Comparison of ENCODE assay signal across 14 cellular contexts in the genomic region with DNA sequence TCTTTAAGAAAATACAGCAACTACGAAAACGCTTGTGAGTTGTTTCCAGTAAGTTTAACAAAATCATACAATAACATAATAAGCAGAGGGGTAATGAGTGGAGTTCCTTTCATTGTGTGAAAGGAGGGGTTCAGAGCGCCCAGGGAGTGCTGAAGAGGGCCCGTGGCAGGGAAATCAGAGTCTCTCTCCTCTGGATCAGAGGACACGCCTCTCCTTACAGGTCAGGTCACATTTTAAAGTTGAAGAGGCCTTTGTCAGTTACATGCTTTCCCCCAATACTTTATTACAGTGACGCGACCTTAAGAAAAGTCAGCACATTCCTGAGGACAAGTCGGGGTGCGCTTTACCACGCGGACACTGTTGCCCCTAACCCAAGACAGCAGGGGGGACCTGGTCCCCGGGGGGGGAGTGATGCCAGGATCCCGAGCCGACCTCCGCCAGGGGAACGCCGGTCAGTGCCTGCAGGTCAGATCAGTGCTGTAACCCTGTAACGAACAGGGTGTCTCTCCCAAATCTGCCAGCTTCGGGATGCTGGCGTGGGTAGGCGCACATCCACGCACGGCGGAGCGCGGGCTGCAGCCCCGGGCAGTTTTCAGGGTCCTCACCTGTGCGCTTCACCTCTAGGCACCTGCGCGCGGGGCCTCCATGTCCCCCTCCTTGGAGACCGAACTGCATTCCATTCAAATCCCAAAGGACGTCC. TPM values are rescaled to one million over a fixed set of nuclear protein-coding genes. Genes with fewer than 3 reads are reported as not detected.
DNase-seq lines count a peak whose midpoint lies in the region; ATAC-seq, FAIRE-seq and TF ChIP-seq lines count a peak whose summit lies in the region.
"Had no signal": no experiment of that assay in that cellular context is flagged by ENCODE, and none has a peak within 500 bp of the region (broad histone marks: within the 10 kb centered on the region; RNA-seq: fewer than 3 reads in every experiment).

No MANE protein-coding gene starts in this region.

- in situ Hi-C loops in G401 (cut with HindIII; ENCODE audit: low sequenced_read_pairs) = no loop called here

- H3K27ac ChIP-seq in colonic mucosa (no peak overlapping the region), kidney (ENCODE audit: low read depth in 2 of 2, low read length in 2 of 2) (peak overlapping the region; percentile 11 to 53), pancreas (peak overlapping the region in 3 of 4 donors; percentile 67 to 74 (median 72))

- H3K36me3 Mint-ChIP-seq in Caco-2 (ENCODE audit: insufficient read depth, unreplicated experiment) = no peaks in the 10 kb centered on the region

- H3K4me1 ChIP-seq in Caco-2 (peaks cover 37% of the 10 kb centered on the region), colonic mucosa (no peaks in the 10 kb centered on the region), kidney (ENCODE audit: control insufficient read depth in 1 of 2, insufficient read depth in 1 of 2, low read depth in 1 of 2, low read length in 2 of 2) (peaks cover 10 to 17% of the 10 kb centered on the region in 2 donors), pancreas (no peaks in the 10 kb centered on the region)

- ATAC-seq in pancreas = peak; percentile 16 to 63 (median 44)
- ATAC-seq: HCT116 had no signal

- no peaks in the 10 kb centered on the region for H3K27me3 Mint-ChIP-seq in Caco-2 (ENCODE audit: insufficient read depth, unreplicated experiment)

- POLR2A ChIA-PET in Caco-2 (lab: Charles Lee) = no interaction called here

- intact Hi-C loops in Caco-2 (cut with micrococcal nuclease; ENCODE audit: unreplicated experiment) (loop anchor here (2.0 kb wide), 1 partner anchor 38 kb away; no protein-coding TSS in a partner anchor), colonic mucosa (cut with DNase I) (no loop called here), kidney (cut with DNase I) (no loop called here), pancreas (cut with DNase I) (no loop called here)

- H3K27me3 ChIP-seq in Caco-2 (replicated peaks; ENCODE audit: control insufficient read depth, insufficient read depth, low read length) (no peaks in the 10 kb centered on the region), colonic mucosa (peaks cover 5% of the 10 kb centered on the region), pancreas (no peaks in the 10 kb centered on the region)

- CTCF ChIA-PET in Caco-2 (lab: Charles Lee) = no interaction called here

- FAIRE-seq in kidney (lab: Jason Lieb, UNC) = no peak
- no peak for FAIRE-seq in pancreas (lab: Jason Lieb, UNC)

- H3K4me3 ChIP-seq in Caco-2 (ENCODE audit: low read depth, low read length) = peak overlapping the region; percentile 42
- H3K4me3 ChIP-seq in colonic mucosa = peak overlapping the region; percentile 52
- H3K4me3 ChIP-seq in kidney (ENCODE audit: low read length in 2 of 2) = peak overlapping the region; percentile 63 to 76
- H3K4me3 ChIP-seq in pancreas = peak overlapping the region; percentile 37 to 65 (median 58)

- DNase-seq in Caco-2 (no peak), colonic mucosa (no peak), kidney (no peak), pancreas (no peak), SW480 (ENCODE audit: low spot score) (no peak), AG08395 (ENCODE audit: low spot score) (no peak), G401 (ENCODE audit: low spot score) (no peak), HCEC 1CT (no peak)
- DNase-seq: activated CD4-positive, alpha-beta T cell treated with anti-CD3 and anti-CD28 coated beads, Interleukin-2, amount 10 ng/mL, durations not matched to agents 7 days and 5 days; islet precursor cell; MM.1S; nucleus accumbens; T-helper 1 cell had no signal

- H3K4me3 Mint-ChIP-seq in Caco-2 (ENCODE audit: unreplicated experiment) = peak overlapping the region; percentile 80
- H3K4me3 Mint-ChIP-seq: activated CD4-positive, alpha-beta T cell treated with anti-CD3 and anti-CD28 coated beads, Interleukin-2, amount 10 ng/mL, durations not matched to agents 7 days and 5 days had no signal

- peak overlapping the region; percentile 48 for H3K27ac Mint-ChIP-seq in Caco-2 (ENCODE audit: unreplicated experiment)
- H3K27ac Mint-ChIP-seq: activated CD4-positive, alpha-beta T cell treated with anti-CD3 and anti-CD28 coated beads, Interleukin-2, amount 10 ng/mL, durations not matched to agents 7 days and 5 days had no signal

- H3K9me3 Mint-ChIP-seq in Caco-2 (ENCODE audit: unreplicated experiment) = no peaks in the 10 kb centered on the region
- H3K9me3 Mint-ChIP-seq: activated CD4-positive, alpha-beta T cell treated with anti-CD3 and anti-CD28 coated beads, Interleukin-2, amount 10 ng/mL, durations not matched to agents 7 days and 5 days had no signal

- no peaks in the 10 kb centered on the region for H3K36me3 ChIP-seq in Caco-2 (ENCODE audit: control insufficient read depth, insufficient read depth, low read length)
- H3K36me3 ChIP-seq in colonic mucosa = no peaks in the 10 kb centered on the region
- no peaks in the 10 kb centered on the region for H3K36me3 ChIP-seq in kidney (ENCODE audit: control insufficient read depth in 1 of 2, insufficient read depth in 2 of 2, low read length in 2 of 2)
- no peaks in the 10 kb centered on the region for H3K36me3 ChIP-seq in pancreas

- TF ChIP-seq CTCF in Caco-2 (IDR thresholded peaks at IDR 0.05; ENCODE audit: insufficient read depth in 1 of 2, low read depth in 1 of 2, low read length in 1 of 2, severe bottlenecking in 1 of 2, unreplicated experiment in 1 of 2) = no peak
- TF ChIP-seq CTCF in colonic mucosa (IDR thresholded peaks at IDR 0.05) = no peak
- TF ChIP-seq CTCF in kidney (IDR thresholded peaks at IDR 0.05; ENCODE audit: borderline replicate concordance, extremely low read depth, insufficient read depth) = no peak
- TF ChIP-seq CTCF in pancreas (IDR thresholded peaks at IDR 0.05) = no peak

- BruUV-seq in Caco-2 (replicated peaks; lab: Mats Ljungman, UMichigan) = no TSS peak

- peaks cover 15% of the 10 kb centered on the region for H3K4me1 Mint-ChIP-seq in Caco-2 (ENCODE audit: low read depth, unreplicated experiment)
- H3K4me1 Mint-ChIP-seq: activated CD4-positive, alpha-beta T cell treated with anti-CD3 and anti-CD28 coated beads, Interleukin-2, amount 10 ng/mL, durations not matched to agents 7 days and 5 days had no signal

- H3K9ac ChIP-seq in colonic mucosa (ENCODE audit: low read depth in 2 of 2, low read length in 2 of 2) (peak overlapping the region; percentile 30 to 74), kidney (ENCODE audit: low read length in 2 of 2) (peak overlapping the region in 1 of 2 donors; percentile 3)

- WGBS in pancreas, 2 donors = 4 to 20% methylated on average over 32 to 33 of the region's 33 CpGs

- H3K9me3 ChIP-seq in Caco-2 (no peaks in the 10 kb centered on the region), colonic mucosa (no peaks in the 10 kb centered on the region), kidney (ENCODE audit: control insufficient read depth in 1 of 2, low read length in 2 of 2) (no peaks in the 10 kb centered on the region), pancreas (no peaks in the 10 kb centered on the region)

RNA-seq across cellular contexts. Expression of a gene that starts 0.8 kb away (rescaled TPM):
- 18.6 and 21.1 TPM in 2 replicates for total RNA-seq in Caco-2 (2022)
- 1 to 10 TPM; 2.0 TPM for total RNA-seq in colonic mucosa
- total RNA-seq in kidney = 5.0 TPM
- 4.8 TPM for polyA plus RNA-seq in kidney (ENCODE audit: insufficient read depth, low read depth, low replicate concordance)
- 1 to 10 TPM in 5 of 6 donors, under 1 TPM in 1; 0.87 to 6.5 (median 2.8) TPM for total RNA-seq in pancreas
- polyA plus RNA-seq in pancreas = 1 to 10 TPM; 3.6 to 6.2 TPM
- total RNA-seq in G401 (2014; rRNA removed; shearing (Covaris generic)) = not detected in 2 replicates
